Comparison of ENCODE assay signal across 23 cellular contexts in the genomic region with DNA sequence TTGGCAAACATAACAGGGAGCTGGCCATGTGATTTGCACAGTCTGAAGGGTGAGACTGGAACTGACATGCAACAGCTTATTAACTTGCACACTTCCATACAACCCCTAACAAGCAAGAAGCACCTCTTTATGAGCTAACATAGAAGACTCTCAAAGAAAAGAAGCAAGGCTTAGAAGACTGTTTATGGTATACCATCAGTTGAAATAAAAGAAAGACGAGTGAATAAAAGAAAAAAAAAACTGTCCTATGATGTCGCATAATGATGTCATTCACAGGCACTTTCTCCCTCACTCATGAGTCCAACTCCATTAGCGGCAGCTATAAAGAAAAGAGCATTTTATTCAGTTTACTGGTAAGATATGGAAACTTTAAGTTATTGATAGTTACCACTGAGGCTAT.
"Had no signal": no experiment of that assay in that cellular context is flagged by ENCODE, and none has a peak within 500 bp of the region (broad histone marks: within the 10 kb centered on the region; RNA-seq: fewer than 3 reads in every experiment).

No MANE protein-coding gene starts in this region.

- H3K27ac Mint-ChIP-seq: activated naive CD8-positive, alpha-beta T cell; activated T-cell treated with anti-CD3 and anti-CD28 coated beads, Interleukin-2, amount 50 U/mL, for 24 hours; activated T-helper 17 cell treated with anti-CD3 and anti-CD28 coated beads, Interleukin-2, amount 50 U/mL, for 72 hours; nephron; stimulated activated memory B cell treated with anti-CD40 and anti-IgM and Interleukin-4, amounts not matched to agents 10 μg/mL and 1 μg/mL and 100 μg/mL, for 72 hours; type B pancreatic cell; WTC11 had no signal

- H2AFZ ChIP-seq: parathyroid adenoma had no signal

- ATAC-seq: activated T-helper 17 cell treated with anti-CD3 and anti-CD28 coated beads, Interleukin-2, amount 50 U/mL, for 72 hours; heart left ventricle; left cardiac atrium; sciatic nerve; stimulated activated memory B cell treated with anti-CD40 and anti-IgM and Interleukin-4, amounts not matched to agents 10 μg/mL and 1 μg/mL and 100 μg/mL, for 72 hours; WTC11 had no signal

- H3K79me2 ChIP-seq: parathyroid adenoma had no signal

- H3K4me3 Mint-ChIP-seq: activated naive CD8-positive, alpha-beta T cell; activated T-cell treated with anti-CD3 and anti-CD28 coated beads, Interleukin-2, amount 50 U/mL, for 24 hours; activated T-helper 17 cell treated with anti-CD3 and anti-CD28 coated beads, Interleukin-2, amount 50 U/mL, for 72 hours; central memory CD8-positive, alpha-beta T cell; nephron; stimulated activated memory B cell treated with anti-CD40 and anti-IgM and Interleukin-4, amounts not matched to agents 10 μg/mL and 1 μg/mL and 100 μg/mL, for 72 hours; type B pancreatic cell; WTC11 had no signal

- H3K4me3 ChIP-seq: breast epithelium, esophagus squamous epithelium, heart left ventricle, smooth muscle cell, stomach, vagina had no signal

- H3K9me3 ChIP-seq: breast epithelium, esophagus squamous epithelium, heart left ventricle, stomach, vagina had no signal

- H3K27me3 Mint-ChIP-seq: central memory CD8-positive, alpha-beta T cell; stimulated activated memory B cell treated with anti-CD40 and anti-IgM and Interleukin-4, amounts not matched to agents 10 μg/mL and 1 μg/mL and 100 μg/mL, for 72 hours; type B pancreatic cell had no signal

- DNase-seq: activated CD8-positive, alpha-beta memory T cell treated with anti-CD3 and anti-CD28 coated beads for 24 hours; activated CD8-positive, alpha-beta memory T cell treated with anti-CD3 and anti-CD28 coated beads, Interleukin-2, amount 50 U/mL, for 4 hours; activated naive CD4-positive, alpha-beta T cell; activated T-cell treated with anti-CD3 and anti-CD28 coated beads, Interleukin-2, amount 50 U/mL, for 24 hours; esophagus squamous epithelium; heart left ventricle; left cardiac atrium; midbrain; nucleus accumbens; stimulated activated CD4-positive, alpha-beta T cell treated with anti-CD3 and anti-CD28 coated beads, Interleukin-15, amount 100 ng/mL, for 24 hours; stomach had no signal

- H3K9ac ChIP-seq: parathyroid adenoma had no signal

- H3K27ac ChIP-seq: parathyroid adenoma, stomach, vagina had no signal

- H3K9me3 Mint-ChIP-seq: activated T-cell treated with anti-CD3 and anti-CD28 coated beads, Interleukin-2, amount 50 U/mL, for 24 hours; activated T-helper 17 cell treated with anti-CD3 and anti-CD28 coated beads, Interleukin-2, amount 50 U/mL, for 72 hours; central memory CD8-positive, alpha-beta T cell; nephron; stimulated activated memory B cell treated with anti-CD40 and anti-IgM and Interleukin-4, amounts not matched to agents 10 μg/mL and 1 μg/mL and 100 μg/mL, for 72 hours; type B pancreatic cell; WTC11 had no signal

- H3K36me3 Mint-ChIP-seq: activated naive CD8-positive, alpha-beta T cell; stimulated activated memory B cell treated with anti-CD40 and anti-IgM and Interleukin-4, amounts not matched to agents 10 μg/mL and 1 μg/mL and 100 μg/mL, for 72 hours; type B pancreatic cell; WTC11 had no signal

- H3K4me2 ChIP-seq: smooth muscle cell had no signal

- H3K36me3 ChIP-seq: breast epithelium, esophagus squamous epithelium, heart left ventricle, stomach, vagina had no signal

- H3K27me3 ChIP-seq: breast epithelium, esophagus squamous epithelium, heart left ventricle, stomach, vagina had no signal
